Comparison of ENCODE assay signal across 22 cellular contexts in genomic region chr6:116467096-116467495, GRCh38. TPM values are rescaled to one million over a fixed set of nuclear protein-coding genes. Genes with fewer than 3 reads are reported as not detected.
DNase-seq lines count a peak whose midpoint lies in the region; ATAC-seq and TF ChIP-seq lines count a peak whose summit lies in the region.
"Had no signal": no experiment of that assay in that cellular context is flagged by ENCODE, and none has a peak within 500 bp of the region (broad histone marks: within the 10 kb centered on the region; RNA-seq: fewer than 3 reads in every experiment).

No MANE protein-coding gene starts in this region.

- H3K4me2 ChIP-seq in IMR-90 (ENCODE audit: low read depth, low read length) = no peak overlapping the region

- H3K9me3 ChIP-seq in IMR-90 (ENCODE audit: control insufficient read depth, insufficient read depth, low read length) (no peaks in the 10 kb centered on the region), heart right ventricle (no peaks in the 10 kb centered on the region)
- H3K9me3 ChIP-seq: MG63 had no signal

- in situ Hi-C loops in IMR-90 (cut with MboI; ENCODE audit: low sequenced_read_pairs) = no loop called here

- no peak overlapping the region for H3K14ac ChIP-seq in IMR-90 (replicated peaks; ENCODE audit: low read depth, low read length)

- no peak overlapping the region for H3K56ac ChIP-seq in IMR-90 (ENCODE audit: extremely low read depth, insufficient read depth, low read length)

- H3K18ac ChIP-seq in IMR-90 (ENCODE audit: low read depth, low read length) = no peak overlapping the region

- no peaks in the 10 kb centered on the region for H3K9me1 ChIP-seq in IMR-90 (ENCODE audit: insufficient read depth, low read length)

- WGBS in IMR-90 (ENCODE audit: extremely low coverage in 2 of 2, insufficient read length in 1 of 2), 2 experiments = no CpG with 5 or more reads among the region's 1 CpG
- 96 to 97% methylated on average over 1 of the region's 1 CpG for WGBS in heart right ventricle, 2 donors

- no peak overlapping the region for H2BK120ac ChIP-seq in IMR-90 (ENCODE audit: low read depth, low read length)

- intact Hi-C loops in IMR-90 (cut with micrococcal nuclease) (no loop called here), activated B cell treated with CpG ODN at 0.5 μM for 24 hours (cut with micrococcal nuclease) (loop anchor here (10.0 kb wide), 1 partner anchor 452 kb away; no protein-coding TSS in a partner anchor), heart right ventricle (cut with DNase I) (no loop called here)

- no peak overlapping the region for H3K4ac ChIP-seq in IMR-90 (ENCODE audit: low read depth, low read length)

- no peaks in the 10 kb centered on the region for H3K79me1 ChIP-seq in IMR-90 (ENCODE audit: low read depth in 1 of 2, low read length in 2 of 2)

- dilution Hi-C loops in IMR-90 (cut with HindIII; ENCODE audit: low sequenced_read_pairs, unreplicated experiment) = no loop called here

- DNase-seq in IMR-90 (peak; percentile 41), activated B cell treated with CpG ODN at 0.5 μM for 24 hours (no peak), fibroblast of the aortic adventitia (ENCODE audit: low read depth) (peak; percentile 71), heart right ventricle (no peak), UCSD-AML1 (lab: John Stamatoyannopoulos, UW; ENCODE audit: unreplicated experiment) (no peak)
- DNase-seq: C1 segment of cervical spinal cord; DMS79; H7; HFFc6; Kasumi-1; MG63; NCI-H1092 treated with DMSO at 0.1 percent for 48 hours; NCI-H2081; NCI-H2171 treated with DMSO at 0.1 percent for 48 hours; NCI-H446 treated with DMSO at 0.1 percent for 48 hours; NCI-H748 treated with DMSO at 0.1 percent for 48 hours; NK-92 treated with Interleukin-12 subunit alpha and Interleukin-12 subunit beta, amount 100 ng/mL, for 24 hours had no signal

- H3K23ac ChIP-seq in IMR-90 (ENCODE audit: low read depth, low read length) = no peak overlapping the region

- H3K27ac ChIP-seq in IMR-90 (ENCODE audit: insufficient read depth, low read length) (no peak overlapping the region), heart right ventricle (no peak overlapping the region)
- H3K27ac ChIP-seq: HL-60 had no signal

- no peak for TF ChIP-seq RAD21 in IMR-90 (IDR thresholded peaks at IDR 0.05; ENCODE audit: low read length)

- H3K36me3 Mint-ChIP-seq in activated B cell treated with CpG ODN at 0.5 μM for 24 hours (ENCODE audit: low read depth) = no peaks in the 10 kb centered on the region
- no peaks in the 10 kb centered on the region for H3K36me3 Mint-ChIP-seq in stimulated activated memory B cell treated with anti-CD40 and anti-IgM and Interleukin-4, amounts not matched to agents 10 μg/mL and 1 μg/mL and 100 μg/mL, for 72 hours

- no peaks in the 10 kb centered on the region for H3K27me3 Mint-ChIP-seq in activated B cell treated with CpG ODN at 0.5 μM for 24 hours
- H3K27me3 Mint-ChIP-seq in stimulated activated memory B cell treated with anti-CD40 and anti-IgM and Interleukin-4, amounts not matched to agents 10 μg/mL and 1 μg/mL and 100 μg/mL, for 72 hours = no peaks in the 10 kb centered on the region

- no peak overlapping the region for H3K9ac ChIP-seq in IMR-90 (ENCODE audit: low read depth, low read length)

- H3K27ac Mint-ChIP-seq in activated B cell treated with CpG ODN at 0.5 μM for 24 hours = peak overlapping the region; percentile 80
- peak overlapping the region; percentile 70 for H3K27ac Mint-ChIP-seq in stimulated activated memory B cell treated with anti-CD40 and anti-IgM and Interleukin-4, amounts not matched to agents 10 μg/mL and 1 μg/mL and 100 μg/mL, for 72 hours
- H3K27ac Mint-ChIP-seq: HFFc6 had no signal

- TF ChIP-seq POLR2A in IMR-90 (IDR thresholded peaks at IDR 0.05; ENCODE audit: low read depth, low read length) = no peak

- ATAC-seq in IMR-90 (ENCODE audit: low read depth) (no peak), activated B cell treated with CpG ODN at 0.5 μM for 24 hours (ENCODE audit: low read depth) (no peak), HG03045 (IDR thresholded peaks at IDR 0.05; ENCODE audit: unreplicated experiment) (no peak), heart right ventricle (no peak)
- no peak for ATAC-seq in stimulated activated memory B cell treated with anti-CD40 and anti-IgM and Interleukin-4, amounts not matched to agents 10 μg/mL and 1 μg/mL and 100 μg/mL, for 72 hours
- ATAC-seq: Right ventricle myocardium inferior had no signal

- no peak overlapping the region for H3K4me3 ChIP-seq in IMR-90 (ENCODE audit: insufficient read depth, low read depth, low read length)
- no peak overlapping the region for H3K4me3 ChIP-seq in fibroblast of the aortic adventitia (ENCODE audit: low read depth, low read length)
- H3K4me3 ChIP-seq in heart right ventricle = no peak overlapping the region
- H3K4me3 ChIP-seq: MG63 had no signal

- H4K20me1 ChIP-seq in IMR-90 (ENCODE audit: insufficient read depth, low read length) = no peaks in the 10 kb centered on the region

- H3K36me3 ChIP-seq in IMR-90 (ENCODE audit: control insufficient read depth, insufficient read depth, low read length) (no peaks in the 10 kb centered on the region), heart right ventricle (no peaks in the 10 kb centered on the region)
- H3K36me3 ChIP-seq: MG63 had no signal

- CTCF ChIA-PET in IMR-90 (lab: Yijun Ruan, JAX) = no interaction called here
- CTCF ChIA-PET in activated B cell treated with CpG ODN at 0.5 μM for 24 hours (lab: Charles Lee) = no interaction called here

- peaks cover 59% of the 10 kb centered on the region for H3K4me1 Mint-ChIP-seq in activated B cell treated with CpG ODN at 0.5 μM for 24 hours
- H3K4me1 Mint-ChIP-seq in stimulated activated memory B cell treated with anti-CD40 and anti-IgM and Interleukin-4, amounts not matched to agents 10 μg/mL and 1 μg/mL and 100 μg/mL, for 72 hours = peaks cover 48% of the 10 kb centered on the region

- no peak overlapping the region for H2AFZ ChIP-seq in IMR-90 (replicated peaks; ENCODE audit: low read length, poor library complexity)

- no peak overlapping the region for H4K8ac ChIP-seq in IMR-90 (ENCODE audit: low read depth in 2 of 2, low read length in 2 of 2)

- no TSS peak for BruUV-seq in IMR-90 (replicated peaks; lab: Mats Ljungman, UMichigan)

- H2AK9ac ChIP-seq in IMR-90 (replicated peaks; ENCODE audit: low read depth, low read length, poor library complexity) = no peak overlapping the region

- H3K4me3 Mint-ChIP-seq in activated B cell treated with CpG ODN at 0.5 μM for 24 hours = no peak overlapping the region
- no peak overlapping the region for H3K4me3 Mint-ChIP-seq in stimulated activated memory B cell treated with anti-CD40 and anti-IgM and Interleukin-4, amounts not matched to agents 10 μg/mL and 1 μg/mL and 100 μg/mL, for 72 hours
- H3K4me3 Mint-ChIP-seq: HFFc6 had no signal

- TF ChIP-seq CTCF in IMR-90 (conservative IDR thresholded peaks at IDR 0.05; ENCODE audit: low read depth, low read length) = no peak
- no peak for TF ChIP-seq CTCF in activated B cell treated with CpG ODN at 0.5 μM for 24 hours (IDR thresholded peaks at IDR 0.05)
- TF ChIP-seq CTCF in fibroblast of the aortic adventitia (IDR thresholded peaks at IDR 0.05; ENCODE audit: insufficient read depth, low read length) = no peak
- no peak for TF ChIP-seq CTCF in heart right ventricle (IDR thresholded peaks at IDR 0.05)

- no peaks in the 10 kb centered on the region; the same call in 1 of the 2 replicates for H3K27me3 ChIP-seq in IMR-90 (ENCODE audit: control insufficient read depth, insufficient read depth, low read length)
- peaks cover 0 to 19% (median 10%) of the 10 kb centered on the region in 7 donors for H3K27me3 ChIP-seq in heart right ventricle
- H3K27me3 ChIP-seq: MG63 had no signal

- no peaks in the 10 kb centered on the region for H3K4me1 ChIP-seq in IMR-90 (ENCODE audit: control insufficient read depth, insufficient read depth, low read length)
- peaks cover 0 to 36% (median 5%) of the 10 kb centered on the region in 9 donors for H3K4me1 ChIP-seq in heart right ventricle

- H2BK5ac ChIP-seq in IMR-90 (ENCODE audit: low read depth, low read length, poor library complexity, severe bottlenecking) = no peak overlapping the region

- POLR2A ChIA-PET in IMR-90 (lab: Charles Lee; ENCODE audit: unreplicated experiment) (no interaction called here), activated B cell treated with CpG ODN at 0.5 μM for 24 hours (lab: Charles Lee) (no interaction called here)

- H3K9me3 Mint-ChIP-seq in activated B cell treated with CpG ODN at 0.5 μM for 24 hours = no peaks in the 10 kb centered on the region
- no peaks in the 10 kb centered on the region for H3K9me3 Mint-ChIP-seq in stimulated activated memory B cell treated with anti-CD40 and anti-IgM and Interleukin-4, amounts not matched to agents 10 μg/mL and 1 μg/mL and 100 μg/mL, for 72 hours
- H3K9me3 Mint-ChIP-seq: HFFc6 had no signal

- H4K91ac ChIP-seq in IMR-90 (ENCODE audit: insufficient read depth, low read depth, low read length) = no peak overlapping the region

- no peak overlapping the region for H2BK20ac ChIP-seq in IMR-90 (ENCODE audit: low read depth, low read length)

- H2BK15ac ChIP-seq in IMR-90 (ENCODE audit: low read depth, low read length) = no peak overlapping the region

- no peak overlapping the region for H2AK5ac ChIP-seq in IMR-90 (ENCODE audit: low read depth, low read length)

- H4K5ac ChIP-seq in IMR-90 (ENCODE audit: low read depth, low read length) = no peak overlapping the region

TF ChIP-seq in IMR-90, 13 proteins besides CTCF, POLR2A, EP300 and RAD21 (continues in another document):
- no peak for TF ChIP-seq MAZ (IDR thresholded peaks at IDR 0.05; ENCODE audit: borderline replicate concordance, low read depth, low read length)

RNA-seq across cellular contexts. Expression of gene CALHM6, which starts 5.9 kb away (rescaled TPM):
- total RNA-seq in IMR-90 (2012; rRNA removed) = 0.72 and 0.83 TPM in 2 replicates
- polyA plus RNA-seq in IMR-90 (2012; rRNA removed) = 1.1 and 1.5 TPM in 2 replicates
- polyA plus RNA-seq in IMR-90 (2012; cell fraction: cytosol; rRNA removed) = 1.4 and 1.8 TPM in 2 replicates
- polyA plus RNA-seq in IMR-90 (2012; cell fraction: nucleus; rRNA removed; ENCODE audit: low replicate concordance) = 0.30 and 0.62 TPM in 2 replicates
- total RNA-seq in activated B cell treated with CpG ODN at 0.5 μM for 24 hours = 15.0 and 16.5 TPM in 2 replicates
- 0.18 and 1.6 TPM in 2 replicates for total RNA-seq in fibroblast of the aortic adventitia (ENCODE audit: low replicate concordance)
- 10 to 100 TPM in 1 of 10 donors, 1 to 10 TPM in 4, under 1 TPM in 3, not detected in 2; 0.45 to 40.8 (median 1.5) TPM for total RNA-seq in heart right ventricle
- polyA plus RNA-seq in heart right ventricle = 1 to 10 TPM; 1.5 to 2.6 TPM

RNA-seq across cellular contexts. Expression of gene CALHM5, which starts 44.3 kb away (rescaled TPM):
- total RNA-seq in IMR-90 (2012; rRNA removed) (10.6 and 10.8 TPM in 2 replicates), activated B cell treated with CpG ODN at 0.5 μM for 24 hours (not detected in 2 replicates), fibroblast of the aortic adventitia (ENCODE audit: low replicate concordance) (6.8 and 8.2 TPM in 2 replicates), heart right ventricle (1 to 10 TPM; 1.1 to 2.8 (median 1.5) TPM)
- polyA plus RNA-seq in IMR-90 (2012; rRNA removed) (2.8 and 3.3 TPM in 2 replicates), heart right ventricle (1 to 10 TPM; 1.2 TPM)
- polyA plus RNA-seq in IMR-90 (2012; cell fraction: cytosol; rRNA removed) = 1.1 and 2.0 TPM in 2 replicates
- polyA plus RNA-seq in IMR-90 (2012; cell fraction: nucleus; rRNA removed; ENCODE audit: low replicate concordance) = 0.29 and 1.6 TPM in 2 replicates
- total RNA-seq: SK-MEL-5 had no signal

Comparison
In these comparisons a context has a peak if more than half of its experiments do, and no peak if none do; other contexts are left out.
1. DNase-seq: peak in IMR-90 (single experiment) and fibroblast of the aortic adventitia (single experiment); none in activated B cell treated with CpG ODN at 0.5 μM for 24 hours (single experiment), heart right ventricle (0 of 2) and UCSD-AML1 (single experiment).